In genomic region chr7:47350425-47350824, GRCh38 we compare ENCODE assay signal across 25 cellular contexts.
"Had no signal": no experiment of that assay in that cellular context is flagged by ENCODE, and none has a peak within 500 bp of the region (broad histone marks: within the 10 kb centered on the region; RNA-seq: fewer than 3 reads in every experiment).

No MANE protein-coding gene starts in this region.

- DNase-seq: activated CD4-positive, alpha-beta memory T cell treated with anti-CD3 and anti-CD28 coated beads, Interleukin-2, amount 10 ng/mL, durations not matched to agents 7 days and 5 days; activated CD4-positive, alpha-beta T cell treated with anti-CD3 and anti-CD28 coated beads, Interleukin-2, amount 10 ng/mL, durations not matched to agents 24 days and 14 days; activated gamma-delta T cell treated with Interleukin-2 at 50 U/mL for 16 hours; activated T-cell treated with anti-CD3 and anti-CD28 coated beads for 4 hours; anterior cingulate cortex; caudate nucleus; dermis blood vessel endothelial cell; effector memory CD4-positive, alpha-beta T cell; gastrocnemius medialis; heart left ventricle; left colon; mucosa of descending colon; stimulated activated CD4-positive, alpha-beta T cell treated with anti-CD3 and anti-CD28 coated beads, Interleukin-4, amount 100 ng/mL, for 4 hours; stimulated activated naive CD8-positive, alpha-beta T cell treated with anti-CD3 and anti-CD28 coated beads, Interleukin-15, amount 100 ng/mL, for 72 hours had no signal

- H3K27me3 Mint-ChIP-seq: activated CD4-positive, alpha-beta memory T cell treated with anti-CD3 and anti-CD28 coated beads, Interleukin-2, amount 10 ng/mL, durations not matched to agents 7 days and 5 days; activated CD4-positive, alpha-beta T cell treated with anti-CD3 and anti-CD28 coated beads, Interleukin-2, amount 10 ng/mL, durations not matched to agents 24 days and 14 days; activated naive CD4-positive, alpha-beta T cell treated with anti-CD3 and anti-CD28 coated beads, Interleukin-2, amount 50 U/mL, for 24 hours; memory B cell; stimulated activated naive CD8-positive, alpha-beta T cell treated with anti-CD3 and anti-CD28 coated beads, Interleukin-15, amount 100 ng/mL, for 72 hours had no signal

- H3K36me3 ChIP-seq: gastrocnemius medialis, prostate gland, vagina had no signal

- H3K27ac Mint-ChIP-seq: activated CD4-positive, alpha-beta memory T cell treated with anti-CD3 and anti-CD28 coated beads, Interleukin-2, amount 10 ng/mL, durations not matched to agents 7 days and 5 days; activated CD4-positive, alpha-beta T cell treated with anti-CD3 and anti-CD28 coated beads, Interleukin-2, amount 10 ng/mL, durations not matched to agents 24 days and 14 days; activated naive CD4-positive, alpha-beta T cell treated with anti-CD3 and anti-CD28 coated beads, Interleukin-2, amount 50 U/mL, for 24 hours; activated T-helper 1 cell treated with anti-CD3 and anti-CD28 coated beads, Interleukin-12 subunit alpha, Interleukin-12 subunit beta, Interleukin-2, Interleukin-4 antibody, amounts not matched to agents 30 ng/mL and 10 ng/mL and 1 ng/mL, durations not matched to agents 14 hours and 24 hours and 36 hours; memory B cell; stimulated activated naive CD8-positive, alpha-beta T cell treated with anti-CD3 and anti-CD28 coated beads, Interleukin-15, amount 100 ng/mL, for 72 hours; T-helper 1 cell treated with Interleukin-12 subunit alpha and Interleukin-12 subunit beta and Interleukin-4 antibody, amounts not matched to agents 30 μg/mL and 1 μg/mL, for 36 hours had no signal

- H3K27me3 ChIP-seq: body of pancreas, gastrocnemius medialis, heart left ventricle, suprapubic skin, tibial nerve, vagina had no signal

- H3K4me3 Mint-ChIP-seq: activated CD4-positive, alpha-beta memory T cell treated with anti-CD3 and anti-CD28 coated beads, Interleukin-2, amount 10 ng/mL, durations not matched to agents 7 days and 5 days; activated CD4-positive, alpha-beta T cell treated with anti-CD3 and anti-CD28 coated beads, Interleukin-2, amount 10 ng/mL, durations not matched to agents 24 days and 14 days; activated naive CD4-positive, alpha-beta T cell treated with anti-CD3 and anti-CD28 coated beads, Interleukin-2, amount 50 U/mL, for 24 hours; activated T-helper 1 cell treated with anti-CD3 and anti-CD28 coated beads, Interleukin-12 subunit alpha, Interleukin-12 subunit beta, Interleukin-2, Interleukin-4 antibody, amounts not matched to agents 30 ng/mL and 10 ng/mL and 1 ng/mL, durations not matched to agents 14 hours and 24 hours and 36 hours; memory B cell; neural crest cell; stimulated activated naive CD8-positive, alpha-beta T cell treated with anti-CD3 and anti-CD28 coated beads, Interleukin-15, amount 100 ng/mL, for 72 hours; T-helper 1 cell treated with Interleukin-12 subunit alpha and Interleukin-12 subunit beta and Interleukin-4 antibody, amounts not matched to agents 30 μg/mL and 1 μg/mL, for 36 hours had no signal

- H3K9me3 ChIP-seq: body of pancreas, gastrocnemius medialis, heart left ventricle, mucosa of descending colon, prostate gland, suprapubic skin, tibial nerve, vagina had no signal

- H3K36me3 Mint-ChIP-seq: activated naive CD4-positive, alpha-beta T cell treated with anti-CD3 and anti-CD28 coated beads, Interleukin-2, amount 50 U/mL, for 24 hours had no signal

- H3K4me1 Mint-ChIP-seq: activated CD4-positive, alpha-beta memory T cell treated with anti-CD3 and anti-CD28 coated beads, Interleukin-2, amount 10 ng/mL, durations not matched to agents 7 days and 5 days; activated CD4-positive, alpha-beta T cell treated with anti-CD3 and anti-CD28 coated beads, Interleukin-2, amount 10 ng/mL, durations not matched to agents 24 days and 14 days; activated naive CD4-positive, alpha-beta T cell treated with anti-CD3 and anti-CD28 coated beads, Interleukin-2, amount 50 U/mL, for 24 hours; stimulated activated naive CD8-positive, alpha-beta T cell treated with anti-CD3 and anti-CD28 coated beads, Interleukin-15, amount 100 ng/mL, for 72 hours had no signal

- H3K9me3 Mint-ChIP-seq: activated CD4-positive, alpha-beta memory T cell treated with anti-CD3 and anti-CD28 coated beads, Interleukin-2, amount 10 ng/mL, durations not matched to agents 7 days and 5 days; activated CD4-positive, alpha-beta T cell treated with anti-CD3 and anti-CD28 coated beads, Interleukin-2, amount 10 ng/mL, durations not matched to agents 24 days and 14 days; activated naive CD4-positive, alpha-beta T cell treated with anti-CD3 and anti-CD28 coated beads, Interleukin-2, amount 50 U/mL, for 24 hours; activated T-helper 1 cell treated with anti-CD3 and anti-CD28 coated beads, Interleukin-12 subunit alpha, Interleukin-12 subunit beta, Interleukin-2, Interleukin-4 antibody, amounts not matched to agents 30 ng/mL and 10 ng/mL and 1 ng/mL, durations not matched to agents 14 hours and 24 hours and 36 hours; memory B cell; neural crest cell; stimulated activated naive CD8-positive, alpha-beta T cell treated with anti-CD3 and anti-CD28 coated beads, Interleukin-15, amount 100 ng/mL, for 72 hours; T-helper 1 cell treated with Interleukin-12 subunit alpha and Interleukin-12 subunit beta and Interleukin-4 antibody, amounts not matched to agents 30 μg/mL and 1 μg/mL, for 36 hours had no signal

- ATAC-seq: body of pancreas; esophagus mucosa; gastrocnemius medialis; heart left ventricle; left colon; mucosa of descending colon; stimulated activated naive CD8-positive, alpha-beta T cell treated with anti-CD3 and anti-CD28 coated beads, Interleukin-15, amount 100 ng/mL, for 72 hours had no signal

- H3K4me1 ChIP-seq: prostate gland, vagina had no signal

- H3K27ac ChIP-seq: body of pancreas, gastrocnemius medialis, heart left ventricle, prostate gland, suprapubic skin, vagina had no signal

- H3K4me3 ChIP-seq: body of pancreas, gastrocnemius medialis, heart left ventricle, mucosa of descending colon, prostate gland, suprapubic skin, tibial nerve, vagina had no signal
